7 cellular contexts compared by ENCODE assay signal in genomic region chr7:48347426-48347825, GRCh38.
"Had no signal": no experiment of that assay in that cellular context is flagged by ENCODE, and none has a peak within 500 bp of the region (broad histone marks: within the 10 kb centered on the region; RNA-seq: fewer than 3 reads in every experiment).

No MANE protein-coding gene starts in this region.

- H3K4me3 ChIP-seq: K562 had no signal

- ATAC-seq: K562 had no signal

- DNase-seq: GOT3, H7, HCEC 1CT, IMR-90, KG1 had no signal

- FAIRE-seq: HTR-8/SVneo, K562 had no signal
